In genomic region chr3:172100482-172100881, GRCh38 we compare ENCODE assay signal across 16 cellular contexts.
DNase-seq lines count a peak whose midpoint lies in the region; ATAC-seq and TF ChIP-seq lines count a peak whose summit lies in the region.
"Had no signal": no experiment of that assay in that cellular context is flagged by ENCODE, and none has a peak within 500 bp of the region (broad histone marks: within the 10 kb centered on the region; RNA-seq: fewer than 3 reads in every experiment).

No MANE protein-coding gene starts in this region.

- DNase-seq in body of pancreas (no peak), lower leg skin (ENCODE audit: low spot score in 2 of 2) (no peak), retina (no peak), NCI-H187 (lab: John Stamatoyannopoulos, UW) (no peak)
- DNase-seq in activated CD4-positive, alpha-beta T cell treated with anti-CD3 and anti-CD28 coated beads, Interleukin-2, amount 10 ng/mL, durations not matched to agents 7 days and 5 days = no peak
- DNase-seq: activated CD8-positive, alpha-beta memory T cell treated with anti-CD3 and anti-CD28 coated beads, Interleukin-2, amount 50 U/mL, for 48 hours; GOT3; mucosa of descending colon; stimulated activated CD4-positive, alpha-beta T cell treated with anti-CD3 and anti-CD28 coated beads, Interleukin-2, amount 100 ng/mL, for 48 hours had no signal

- peak overlapping the region in 3 of 4 donors; percentile 22 to 80 (median 66) for H3K27ac ChIP-seq in body of pancreas

- POLR2A ChIA-PET in activated CD4-positive, alpha-beta T cell treated with anti-CD3 and anti-CD28 coated beads, Interleukin-2, amount 10 ng/mL, durations not matched to agents 7 days and 5 days (lab: Charles Lee) = no interaction called here

- H3K36me3 Mint-ChIP-seq in activated CD4-positive, alpha-beta T cell treated with anti-CD3 and anti-CD28 coated beads, Interleukin-2, amount 10 ng/mL, durations not matched to agents 7 days and 5 days (ENCODE audit: low read depth) = peaks cover 20% of the 10 kb centered on the region

- ATAC-seq in GM18858 (IDR thresholded peaks at IDR 0.05; ENCODE audit: unreplicated experiment) = peak; percentile 26
- ATAC-seq in GM21529 (IDR thresholded peaks at IDR 0.05; ENCODE audit: unreplicated experiment) = peak; percentile 37
- peak; percentile 51 for ATAC-seq in HG03354 (IDR thresholded peaks at IDR 0.05; ENCODE audit: poor library complexity, severe bottlenecking, unreplicated experiment)
- no peak for ATAC-seq in body of pancreas
- ATAC-seq: mucosa of descending colon, sciatic nerve had no signal

- H3K27me3 Mint-ChIP-seq in activated CD4-positive, alpha-beta T cell treated with anti-CD3 and anti-CD28 coated beads, Interleukin-2, amount 10 ng/mL, durations not matched to agents 7 days and 5 days = peaks cover 5% of the 10 kb centered on the region

- H3K4me3 ChIP-seq in body of pancreas (no peak overlapping the region), lower leg skin (ENCODE audit: low read depth, poor library complexity, severe bottlenecking) (no peak overlapping the region)
- H3K4me3 ChIP-seq: ascending aorta, mucosa of descending colon had no signal

- H3K36me3 ChIP-seq in body of pancreas (replicated peaks in 1 of 2; ENCODE audit: insufficient read depth in 1 of 2, low read depth in 2 of 2) = no peaks in the 10 kb centered on the region
- H3K36me3 ChIP-seq: ascending aorta, neutrophil had no signal

- no peaks in the 10 kb centered on the region for H3K9me3 ChIP-seq in body of pancreas
- H3K9me3 ChIP-seq: ascending aorta, mucosa of descending colon, neutrophil had no signal

- TF ChIP-seq POLR2A in body of pancreas (IDR thresholded peaks at IDR 0.05) = no peak
- no peak for TF ChIP-seq POLR2A in lower leg skin (IDR thresholded peaks at IDR 0.05)

- peaks cover 62% of the 10 kb centered on the region for H3K4me1 Mint-ChIP-seq in activated CD4-positive, alpha-beta T cell treated with anti-CD3 and anti-CD28 coated beads, Interleukin-2, amount 10 ng/mL, durations not matched to agents 7 days and 5 days

- intact Hi-C loops in body of pancreas (cut with DNase I) = no loop called here
- intact Hi-C loops in lower leg skin (cut with DNase I; ENCODE audit: low total_unique reads) = no loop called here

- no peak for TF ChIP-seq CTCF in body of pancreas (IDR thresholded peaks at IDR 0.05)
- TF ChIP-seq CTCF in lower leg skin (IDR thresholded peaks at IDR 0.05) = no peak

- no peaks in the 10 kb centered on the region for H3K9me3 Mint-ChIP-seq in activated CD4-positive, alpha-beta T cell treated with anti-CD3 and anti-CD28 coated beads, Interleukin-2, amount 10 ng/mL, durations not matched to agents 7 days and 5 days
- H3K9me3 Mint-ChIP-seq: T-helper 2 cell treated with Interferon-gamma antibody and Interleukin-4, amounts not matched to agents 5 μg/mL and 100 μg/mL, for 36 hours had no signal

- 42 to 49% methylated on average over 2 of the region's 2 CpGs for WGBS in body of pancreas, 2 donors
- 98% methylated on average over 2 of the region's 2 CpGs for WGBS in lower leg skin, 2 donors

- CTCF ChIA-PET in activated CD4-positive, alpha-beta T cell treated with anti-CD3 and anti-CD28 coated beads, Interleukin-2, amount 10 ng/mL, durations not matched to agents 7 days and 5 days (lab: Charles Lee) = interaction anchor here (0.7 to 2.0 kb wide), 3 partner anchors 8 to 16 kb away, joined by 3 to 5 read pairs (median 5); no protein-coding TSS in a partner anchor

- peaks cover 90% of the 10 kb centered on the region for H3K4me1 ChIP-seq in body of pancreas

- H3K27ac Mint-ChIP-seq in activated CD4-positive, alpha-beta T cell treated with anti-CD3 and anti-CD28 coated beads, Interleukin-2, amount 10 ng/mL, durations not matched to agents 7 days and 5 days = no peak overlapping the region
- H3K27ac Mint-ChIP-seq: T-helper 2 cell treated with Interferon-gamma antibody and Interleukin-4, amounts not matched to agents 5 μg/mL and 100 μg/mL, for 36 hours had no signal

- H3K27me3 ChIP-seq in body of pancreas = no peaks in the 10 kb centered on the region
- H3K27me3 ChIP-seq: ascending aorta, neutrophil had no signal

- H3K4me3 Mint-ChIP-seq in activated CD4-positive, alpha-beta T cell treated with anti-CD3 and anti-CD28 coated beads, Interleukin-2, amount 10 ng/mL, durations not matched to agents 7 days and 5 days = no peak overlapping the region
- H3K4me3 Mint-ChIP-seq: T-helper 2 cell treated with Interferon-gamma antibody and Interleukin-4, amounts not matched to agents 5 μg/mL and 100 μg/mL, for 36 hours had no signal
